ENCODE assay signal across 8 cellular contexts in the genomic region with DNA sequence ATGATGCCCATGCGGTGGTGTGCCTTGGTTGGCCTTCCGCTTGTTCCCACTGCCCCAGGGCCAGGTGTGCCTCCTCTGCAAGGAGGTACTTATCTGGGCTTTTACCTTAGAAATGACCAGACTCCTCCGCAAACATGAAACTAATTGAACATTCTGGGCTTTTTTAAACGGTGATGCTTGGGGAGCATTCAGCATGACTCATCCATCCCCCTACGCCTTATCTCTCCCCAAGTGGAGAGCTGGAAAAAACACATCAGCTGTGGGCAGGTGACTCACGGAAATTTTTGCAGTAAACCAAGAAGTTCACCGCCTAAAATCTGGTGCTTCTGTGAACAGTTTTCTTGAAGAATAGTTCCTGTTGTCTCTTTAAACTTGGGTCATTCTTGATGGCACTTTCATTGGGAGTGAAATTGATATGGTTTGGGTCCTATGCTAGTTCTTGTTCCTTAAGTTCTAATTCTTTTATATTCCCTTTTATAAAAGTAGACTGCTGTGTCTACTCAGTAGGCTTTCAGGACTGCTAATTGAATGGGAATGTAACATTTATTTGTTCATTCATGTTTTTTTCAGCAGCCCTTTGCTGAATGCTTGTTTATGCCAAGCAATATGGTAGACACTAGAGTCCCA. TPM values are rescaled to one million over a fixed set of nuclear protein-coding genes. Genes with fewer than 3 reads are reported as not detected.
DNase-seq lines count a peak whose midpoint lies in the region; ATAC-seq and TF ChIP-seq lines count a peak whose summit lies in the region.

No MANE protein-coding gene starts in this region.

- no peaks in the 10 kb centered on the region for H3K27me3 Mint-ChIP-seq in progenitor cell of endocrine pancreas

- no peak for TF ChIP-seq CTCF in progenitor cell of endocrine pancreas (IDR thresholded peaks at IDR 0.05; ENCODE audit: unreplicated experiment)

- DNase-seq in activated gamma-delta T cell treated with Interleukin-2 at 50 U/mL for 16 hours (peak; percentile 43), activated gamma-delta T cell (lab: John Stamatoyannopoulos, UW) (no peak), kidney tubule cell (ENCODE audit: low spot score) (peak; percentile 42), stromal cell of bone marrow (ENCODE audit: low read depth) (peak; percentile 14), NCI-H345 treated with DMSO at 0.1 percent for 48 hours (lab: John Stamatoyannopoulos, UW; ENCODE audit: unreplicated experiment) (no peak), progenitor cell of endocrine pancreas (ENCODE audit: low spot score, unreplicated experiment) (no peak)
- peak; percentile 73 for DNase-seq in activated T-helper 9 cell treated with anti-CD3 and anti-CD28 coated beads, Interleukin-2, amount 50 U/mL, for 16 hours (ENCODE audit: low read depth)

- no peak for ATAC-seq in HG03442 (IDR thresholded peaks at IDR 0.05; ENCODE audit: unreplicated experiment)

- peaks cover 49% of the 10 kb centered on the region for H3K36me3 Mint-ChIP-seq in progenitor cell of endocrine pancreas (ENCODE audit: insufficient read depth)

- no peak overlapping the region for H3K4me3 Mint-ChIP-seq in progenitor cell of endocrine pancreas (ENCODE audit: low read depth)

- no peak overlapping the region for H3K27ac Mint-ChIP-seq in progenitor cell of endocrine pancreas

- H3K4me1 Mint-ChIP-seq in progenitor cell of endocrine pancreas (ENCODE audit: low read depth) = no peaks in the 10 kb centered on the region

- peaks cover 10% of the 10 kb centered on the region for H3K9me3 Mint-ChIP-seq in progenitor cell of endocrine pancreas (ENCODE audit: low read depth)

RNA-seq across cellular contexts. Expression of gene SFXN1, which starts 39.6 kb away (rescaled TPM):
- total RNA-seq in progenitor cell of endocrine pancreas = 73.2 and 83.7 TPM in 2 replicates

Comparison
In these comparisons a context has a peak if more than half of its experiments do, and no peak if none do; other contexts are left out.
1. DNase-seq: peak in activated gamma-delta T cell treated with Interleukin-2 at 50 U/mL for 16 hours (single experiment), activated T-helper 9 cell treated with anti-CD3 and anti-CD28 coated beads, Interleukin-2, amount 50 U/mL, for 16 hours (single experiment), kidney tubule cell (single experiment) and stromal cell of bone marrow (single experiment); none in activated gamma-delta T cell (single experiment), NCI-H345 treated with DMSO at 0.1 percent for 48 hours (single experiment) and progenitor cell of endocrine pancreas (single experiment).